1 cellular context compared by ENCODE assay signal in the genomic region with DNA sequence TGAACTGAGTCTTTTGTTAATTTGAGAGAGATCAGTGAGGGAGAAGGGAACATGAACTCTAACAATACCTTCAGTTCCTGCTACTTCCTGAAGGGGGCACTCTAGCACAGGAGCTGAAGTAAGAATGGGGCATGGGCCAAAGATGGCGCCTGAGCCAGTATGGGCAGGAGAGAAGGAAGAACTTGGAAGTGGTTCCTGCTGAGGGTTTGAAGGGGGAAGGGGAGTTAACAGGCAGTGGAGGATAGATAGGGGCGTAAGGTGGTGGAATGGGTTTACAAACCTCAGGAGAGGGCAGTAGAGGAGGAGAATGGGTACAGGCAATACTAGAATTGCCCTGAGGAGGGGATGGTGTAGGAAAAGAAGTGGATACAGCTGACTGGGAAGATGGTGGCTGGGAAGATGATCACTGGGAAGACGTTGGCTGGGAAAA.
TF ChIP-seq lines count a peak whose summit lies in the region.

No MANE protein-coding gene starts in this region.

TF ChIP-seq in GM23338, 12 proteins besides CTCF, POLR2A, EP300 and RAD21 (continued from another document):
- TF ChIP-seq, protein P1, sequence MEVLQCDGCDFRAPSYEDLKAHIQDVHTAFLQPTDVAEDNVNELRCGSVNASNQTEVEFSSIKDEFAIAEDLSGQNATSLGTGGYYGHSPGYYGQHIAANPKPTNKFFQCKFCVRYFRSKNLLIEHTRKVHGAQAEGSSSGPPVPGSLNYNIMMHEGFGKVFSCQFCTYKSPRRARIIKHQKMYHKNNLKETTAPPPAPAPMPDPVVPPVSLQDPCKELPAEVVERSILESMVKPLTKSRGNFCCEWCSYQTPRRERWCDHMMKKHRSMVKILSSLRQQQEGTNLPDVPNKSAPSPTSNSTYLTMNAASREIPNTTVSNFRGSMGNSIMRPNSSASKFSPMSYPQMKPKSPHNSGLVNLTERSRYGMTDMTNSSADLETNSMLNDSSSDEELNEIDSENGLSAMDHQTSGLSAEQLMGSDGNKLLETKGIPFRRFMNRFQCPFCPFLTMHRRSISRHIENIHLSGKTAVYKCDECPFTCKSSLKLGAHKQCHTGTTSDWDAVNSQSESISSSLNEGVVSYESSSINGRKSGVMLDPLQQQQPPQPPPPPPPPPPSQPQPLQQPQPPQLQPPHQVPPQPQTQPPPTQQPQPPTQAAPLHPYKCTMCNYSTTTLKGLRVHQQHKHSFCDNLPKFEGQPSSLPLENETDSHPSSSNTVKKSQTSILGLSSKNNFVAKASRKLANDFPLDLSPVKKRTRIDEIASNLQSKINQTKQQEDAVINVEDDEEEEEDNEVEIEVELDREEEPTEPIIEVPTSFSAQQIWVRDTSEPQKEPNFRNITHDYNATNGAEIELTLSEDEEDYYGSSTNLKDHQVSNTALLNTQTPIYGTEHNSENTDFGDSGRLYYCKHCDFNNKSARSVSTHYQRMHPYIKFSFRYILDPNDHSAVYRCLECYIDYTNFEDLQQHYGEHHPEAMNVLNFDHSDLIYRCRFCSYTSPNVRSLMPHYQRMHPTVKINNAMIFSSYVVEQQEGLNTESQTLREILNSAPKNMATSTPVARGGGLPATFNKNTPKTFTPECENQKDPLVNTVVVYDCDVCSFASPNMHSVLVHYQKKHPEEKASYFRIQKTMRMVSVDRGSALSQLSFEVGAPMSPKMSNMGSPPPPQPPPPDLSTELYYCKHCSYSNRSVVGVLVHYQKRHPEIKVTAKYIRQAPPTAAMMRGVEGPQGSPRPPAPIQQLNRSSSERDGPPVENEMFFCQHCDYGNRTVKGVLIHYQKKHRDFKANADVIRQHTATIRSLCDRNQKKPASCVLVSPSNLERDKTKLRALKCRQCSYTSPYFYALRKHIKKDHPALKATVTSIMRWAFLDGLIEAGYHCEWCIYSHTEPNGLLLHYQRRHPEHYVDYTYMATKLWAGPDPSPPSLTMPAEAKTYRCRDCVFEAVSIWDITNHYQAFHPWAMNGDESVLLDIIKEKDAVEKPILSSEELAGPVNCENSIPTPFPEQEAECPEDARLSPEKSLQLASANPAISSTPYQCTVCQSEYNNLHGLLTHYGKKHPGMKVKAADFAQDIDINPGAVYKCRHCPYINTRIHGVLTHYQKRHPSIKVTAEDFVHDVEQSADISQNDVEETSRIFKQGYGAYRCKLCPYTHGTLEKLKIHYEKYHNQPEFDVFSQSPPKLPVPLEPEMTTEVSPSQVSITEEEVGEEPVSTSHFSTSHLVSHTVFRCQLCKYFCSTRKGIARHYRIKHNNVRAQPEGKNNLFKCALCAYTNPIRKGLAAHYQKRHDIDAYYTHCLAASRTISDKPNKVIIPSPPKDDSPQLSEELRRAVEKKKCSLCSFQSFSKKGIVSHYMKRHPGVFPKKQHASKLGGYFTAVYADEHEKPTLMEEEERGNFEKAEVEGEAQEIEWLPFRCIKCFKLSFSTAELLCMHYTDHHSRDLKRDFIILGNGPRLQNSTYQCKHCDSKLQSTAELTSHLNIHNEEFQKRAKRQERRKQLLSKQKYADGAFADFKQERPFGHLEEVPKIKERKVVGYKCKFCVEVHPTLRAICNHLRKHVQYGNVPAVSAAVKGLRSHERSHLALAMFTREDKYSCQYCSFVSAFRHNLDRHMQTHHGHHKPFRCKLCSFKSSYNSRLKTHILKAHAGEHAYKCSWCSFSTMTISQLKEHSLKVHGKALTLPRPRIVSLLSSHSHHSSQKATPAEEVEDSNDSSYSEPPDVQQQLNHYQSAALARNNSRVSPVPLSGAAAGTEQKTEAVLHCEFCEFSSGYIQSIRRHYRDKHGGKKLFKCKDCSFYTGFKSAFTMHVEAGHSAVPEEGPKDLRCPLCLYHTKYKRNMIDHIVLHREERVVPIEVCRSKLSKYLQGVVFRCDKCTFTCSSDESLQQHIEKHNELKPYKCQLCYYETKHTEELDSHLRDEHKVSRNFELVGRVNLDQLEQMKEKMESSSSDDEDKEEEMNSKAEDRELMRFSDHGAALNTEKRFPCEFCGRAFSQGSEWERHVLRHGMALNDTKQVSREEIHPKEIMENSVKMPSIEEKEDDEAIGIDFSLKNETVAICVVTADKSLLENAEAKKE (CRISPR knock-in tag; IDR thresholded peaks at IDR 0.05) = peak; percentile 91
